In genomic region chr2:223524066-223524465, GRCh38 we compare ENCODE assay signal across 35 cellular contexts.
"Had no signal": no experiment of that assay in that cellular context is flagged by ENCODE, and none has a peak within 500 bp of the region (broad histone marks: within the 10 kb centered on the region; RNA-seq: fewer than 3 reads in every experiment).

No MANE protein-coding gene starts in this region.

- DNase-seq: activated B cell treated with CpG ODN at 0.5 μM for 24 hours; activated CD4-positive, alpha-beta memory T cell treated with anti-CD3 and anti-CD28 coated beads, Interleukin-2, amount 10 ng/mL, durations not matched to agents 7 days and 5 days; activated CD4-positive, alpha-beta T cell treated with anti-CD3 and anti-CD28 coated beads for 4 hours; activated CD4-positive, alpha-beta T cell treated with anti-CD3 and anti-CD28 coated beads, Interleukin-2, amount 10 ng/mL, durations not matched to agents 24 days and 14 days; activated CD4-positive, alpha-beta T cell treated with anti-CD3 and anti-CD28 coated beads, Interleukin-2, amount 50 U/mL, for 1 hour; activated CD4-positive, alpha-beta T cell treated with anti-CD3 and anti-CD28 coated beads, Interleukin-2, amount 50 U/mL, for 4 hours; activated CD4-positive, CD25-positive, alpha-beta regulatory T cell treated with anti-CD3 and anti-CD28 coated beads, Interleukin-2, amount 50 U/mL, for 72 hours; activated CD8-positive, alpha-beta memory T cell treated with anti-CD3 and anti-CD28 coated beads for 24 hours; activated CD8-positive, alpha-beta memory T cell treated with anti-CD3 and anti-CD28 coated beads, Interleukin-2, amount 10 ng/mL, durations not matched to agents 7 days and 5 days; activated CD8-positive, alpha-beta memory T cell treated with anti-CD3 and anti-CD28 coated beads, Interleukin-2, amount 50 U/mL, for 48 hours; activated CD8-positive, alpha-beta T cell treated with anti-CD3 and anti-CD28 coated beads, Interleukin-2, amount 10 ng/mL, durations not matched to agents 7 days and 5 days; activated effector memory CD4-positive, alpha-beta T cell treated with anti-CD3 and anti-CD28 coated beads, Interleukin-2, amount 50 U/mL, for 16 hours; activated gamma-delta T cell treated with Interleukin-2 at 50 U/mL for 16 hours; activated naive CD4-positive, alpha-beta T cell; activated naive CD4-positive, alpha-beta T cell treated with anti-CD3 and anti-CD28 coated beads for 36 hours; activated naive CD4-positive, alpha-beta T cell treated with anti-CD3 and anti-CD28 coated beads, Interleukin-2, amount 50 U/mL, for 16 hours; activated naive CD8-positive, alpha-beta T cell treated with anti-CD3 and anti-CD28 coated beads for 36 hours; activated T-cell treated with anti-CD3 and anti-CD28 coated beads, Interleukin-2, amount 50 U/mL, for 24 hours; activated T-cell treated with anti-CD3 and anti-CD28 coated beads, Interleukin-2, amount 50 U/mL, for 72 hours; adrenal gland; amniotic stem cell; aorta; body of pancreas; central memory CD4-positive, alpha-beta T cell; T-helper 1 cell; T-helper 2 cell; T-helper 9 cell had no signal

- H3K27me3 Mint-ChIP-seq: activated B cell treated with CpG ODN at 0.5 μM for 24 hours; activated CD4-positive, alpha-beta memory T cell treated with anti-CD3 and anti-CD28 coated beads, Interleukin-2, amount 10 ng/mL, durations not matched to agents 7 days and 5 days; activated CD4-positive, alpha-beta T cell treated with anti-CD3 and anti-CD28 coated beads, Interleukin-2, amount 10 ng/mL, durations not matched to agents 24 days and 14 days; activated CD8-positive, alpha-beta memory T cell treated with anti-CD3 and anti-CD28 coated beads, Interleukin-2, amount 10 ng/mL, durations not matched to agents 7 days and 5 days; activated T-cell treated with anti-CD3 and anti-CD28 coated beads, Interleukin-2, amount 50 U/mL, for 24 hours; activated T-helper 17 cell treated with anti-CD3 and anti-CD28 coated beads, Interleukin-2, amount 50 U/mL, for 72 hours had no signal

- H3K27me3 ChIP-seq: adrenal gland, body of pancreas, brain microvascular endothelial cell, breast epithelium had no signal

- H3K4me1 Mint-ChIP-seq: activated B cell treated with CpG ODN at 0.5 μM for 24 hours; activated CD4-positive, alpha-beta memory T cell treated with anti-CD3 and anti-CD28 coated beads, Interleukin-2, amount 10 ng/mL, durations not matched to agents 7 days and 5 days; activated CD4-positive, alpha-beta T cell treated with anti-CD3 and anti-CD28 coated beads, Interleukin-2, amount 10 ng/mL, durations not matched to agents 24 days and 14 days; activated CD8-positive, alpha-beta memory T cell treated with anti-CD3 and anti-CD28 coated beads, Interleukin-2, amount 10 ng/mL, durations not matched to agents 7 days and 5 days; activated naive CD8-positive, alpha-beta T cell treated with anti-CD3 and anti-CD28 coated beads for 36 hours; activated T-helper 17 cell treated with anti-CD3 and anti-CD28 coated beads, Interleukin-2, amount 50 U/mL, for 72 hours had no signal

- H3K27ac Mint-ChIP-seq: activated B cell treated with CpG ODN at 0.5 μM for 24 hours; activated CD4-positive, alpha-beta memory T cell treated with anti-CD3 and anti-CD28 coated beads, Interleukin-2, amount 10 ng/mL, durations not matched to agents 7 days and 5 days; activated CD4-positive, alpha-beta T cell treated with anti-CD3 and anti-CD28 coated beads, Interleukin-2, amount 10 ng/mL, durations not matched to agents 24 days and 14 days; activated CD8-positive, alpha-beta memory T cell treated with anti-CD3 and anti-CD28 coated beads, Interleukin-2, amount 10 ng/mL, durations not matched to agents 7 days and 5 days; activated CD8-positive, alpha-beta T cell treated with anti-CD3 and anti-CD28 coated beads, Interleukin-2, amount 10 ng/mL, durations not matched to agents 7 days and 5 days; activated naive CD4-positive, alpha-beta T cell treated with anti-CD3 and anti-CD28 coated beads for 36 hours; activated naive CD4-positive, alpha-beta T cell treated with anti-CD3 and anti-CD28 coated beads, Interleukin-2, amount 50 U/mL, for 72 hours; activated naive CD8-positive, alpha-beta T cell treated with anti-CD3 and anti-CD28 coated beads for 36 hours; activated T-cell treated with anti-CD3 and anti-CD28 coated beads, Interleukin-2, amount 50 U/mL, for 24 hours; activated T-cell treated with anti-CD3 and anti-CD28 coated beads, Interleukin-2, amount 50 U/mL, for 72 hours; activated T-helper 1 cell treated with anti-CD3 and anti-CD28 coated beads, Interleukin-12 subunit alpha, Interleukin-12 subunit beta, Interleukin-2, Interleukin-4 antibody, amounts not matched to agents 30 ng/mL and 10 ng/mL and 1 ng/mL, durations not matched to agents 14 hours and 24 hours and 36 hours; activated T-helper 17 cell treated with anti-CD3 and anti-CD28 coated beads, Interleukin-2, amount 50 U/mL, for 72 hours; T-helper 1 cell treated with Interleukin-12 subunit alpha and Interleukin-12 subunit beta and Interleukin-4 antibody, amounts not matched to agents 30 μg/mL and 1 μg/mL, for 36 hours; T-helper 2 cell treated with Interferon-gamma antibody and Interleukin-4, amounts not matched to agents 5 μg/mL and 100 μg/mL, for 36 hours had no signal

- H3K36me3 ChIP-seq: adrenal gland, brain microvascular endothelial cell had no signal

- H3K36me3 Mint-ChIP-seq: activated CD8-positive, alpha-beta memory T cell treated with anti-CD3 and anti-CD28 coated beads, Interleukin-2, amount 10 ng/mL, durations not matched to agents 7 days and 5 days; activated naive CD4-positive, alpha-beta T cell treated with anti-CD3 and anti-CD28 coated beads, Interleukin-2, amount 50 U/mL, for 72 hours; activated naive CD8-positive, alpha-beta T cell treated with anti-CD3 and anti-CD28 coated beads for 36 hours had no signal

- H3K4me1 ChIP-seq: adrenal gland, body of pancreas, breast epithelium had no signal

- H3K9me3 Mint-ChIP-seq: activated CD4-positive, alpha-beta memory T cell treated with anti-CD3 and anti-CD28 coated beads, Interleukin-2, amount 10 ng/mL, durations not matched to agents 7 days and 5 days; activated CD4-positive, alpha-beta T cell treated with anti-CD3 and anti-CD28 coated beads, Interleukin-2, amount 10 ng/mL, durations not matched to agents 24 days and 14 days; activated naive CD4-positive, alpha-beta T cell treated with anti-CD3 and anti-CD28 coated beads, Interleukin-2, amount 50 U/mL, for 72 hours; activated T-cell treated with anti-CD3 and anti-CD28 coated beads, Interleukin-2, amount 50 U/mL, for 72 hours; activated T-helper 1 cell treated with anti-CD3 and anti-CD28 coated beads, Interleukin-12 subunit alpha, Interleukin-12 subunit beta, Interleukin-2, Interleukin-4 antibody, amounts not matched to agents 30 ng/mL and 10 ng/mL and 1 ng/mL, durations not matched to agents 14 hours and 24 hours and 36 hours; activated T-helper 17 cell treated with anti-CD3 and anti-CD28 coated beads, Interleukin-2, amount 50 U/mL, for 72 hours; T-helper 1 cell treated with Interleukin-12 subunit alpha and Interleukin-12 subunit beta and Interleukin-4 antibody, amounts not matched to agents 30 μg/mL and 1 μg/mL, for 36 hours; T-helper 2 cell treated with Interferon-gamma antibody and Interleukin-4, amounts not matched to agents 5 μg/mL and 100 μg/mL, for 36 hours had no signal

- H3K4me3 Mint-ChIP-seq: activated B cell treated with CpG ODN at 0.5 μM for 24 hours; activated CD4-positive, alpha-beta memory T cell treated with anti-CD3 and anti-CD28 coated beads, Interleukin-2, amount 10 ng/mL, durations not matched to agents 7 days and 5 days; activated CD4-positive, alpha-beta T cell treated with anti-CD3 and anti-CD28 coated beads, Interleukin-2, amount 10 ng/mL, durations not matched to agents 24 days and 14 days; activated CD8-positive, alpha-beta memory T cell treated with anti-CD3 and anti-CD28 coated beads, Interleukin-2, amount 10 ng/mL, durations not matched to agents 7 days and 5 days; activated CD8-positive, alpha-beta T cell treated with anti-CD3 and anti-CD28 coated beads, Interleukin-2, amount 10 ng/mL, durations not matched to agents 7 days and 5 days; activated naive CD4-positive, alpha-beta T cell treated with anti-CD3 and anti-CD28 coated beads for 36 hours; activated naive CD8-positive, alpha-beta T cell treated with anti-CD3 and anti-CD28 coated beads for 36 hours; activated T-cell treated with anti-CD3 and anti-CD28 coated beads, Interleukin-2, amount 50 U/mL, for 24 hours; activated T-cell treated with anti-CD3 and anti-CD28 coated beads, Interleukin-2, amount 50 U/mL, for 72 hours; activated T-helper 1 cell treated with anti-CD3 and anti-CD28 coated beads, Interleukin-12 subunit alpha, Interleukin-12 subunit beta, Interleukin-2, Interleukin-4 antibody, amounts not matched to agents 30 ng/mL and 10 ng/mL and 1 ng/mL, durations not matched to agents 14 hours and 24 hours and 36 hours; activated T-helper 17 cell treated with anti-CD3 and anti-CD28 coated beads, Interleukin-2, amount 50 U/mL, for 72 hours; T-helper 1 cell treated with Interleukin-12 subunit alpha and Interleukin-12 subunit beta and Interleukin-4 antibody, amounts not matched to agents 30 μg/mL and 1 μg/mL, for 36 hours; T-helper 2 cell treated with Interferon-gamma antibody and Interleukin-4, amounts not matched to agents 5 μg/mL and 100 μg/mL, for 36 hours had no signal

- H3K4me3 ChIP-seq: adrenal gland, body of pancreas, breast epithelium had no signal

- H3K27ac ChIP-seq: adrenal gland, body of pancreas, brain microvascular endothelial cell, breast epithelium, VCaP had no signal
